In genomic region chr7:28351450-28351849, GRCh38 we compare ENCODE assay signal across 2 cellular contexts.
TF ChIP-seq lines count a peak whose summit lies in the region.

No MANE protein-coding gene starts in this region.

TF ChIP-seq in SK-N-SH, 30 proteins besides CTCF, POLR2A, EP300 and RAD21 (continued from another document):
- TF ChIP-seq REST (IDR thresholded peaks at IDR 0.05; ENCODE audit: low read depth, low read length) (no peak), TCF12 (IDR thresholded peaks at IDR 0.05) (peak; percentile 27; the same call in 1 of the 2 replicates), RCOR1 (IDR thresholded peaks at IDR 0.05; ENCODE audit: low read length) (peak; percentile 55; the same call in 1 of the 2 replicates)
TF ChIP-seq in SK-N-SH: peak in this region for 3.

TF ChIP-seq in SK-N-SH treated with all-trans-retinoic acid at 6 μM for 48 hours, 23 proteins besides CTCF, POLR2A, EP300 and RAD21 (continued from another document):
- TF ChIP-seq, protein P1, sequence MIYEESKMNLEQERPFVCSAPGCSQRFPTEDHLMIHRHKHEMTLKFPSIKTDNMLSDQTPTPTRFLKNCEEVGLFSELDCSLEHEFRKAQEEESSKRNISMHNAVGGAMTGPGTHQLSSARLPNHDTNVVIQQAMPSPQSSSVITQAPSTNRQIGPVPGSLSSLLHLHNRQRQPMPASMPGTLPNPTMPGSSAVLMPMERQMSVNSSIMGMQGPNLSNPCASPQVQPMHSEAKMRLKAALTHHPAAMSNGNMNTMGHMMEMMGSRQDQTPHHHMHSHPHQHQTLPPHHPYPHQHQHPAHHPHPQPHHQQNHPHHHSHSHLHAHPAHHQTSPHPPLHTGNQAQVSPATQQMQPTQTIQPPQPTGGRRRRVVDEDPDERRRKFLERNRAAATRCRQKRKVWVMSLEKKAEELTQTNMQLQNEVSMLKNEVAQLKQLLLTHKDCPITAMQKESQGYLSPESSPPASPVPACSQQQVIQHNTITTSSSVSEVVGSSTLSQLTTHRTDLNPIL (CRISPR knock-in tag; IDR thresholded peaks at IDR 0.05; ENCODE audit: low read depth): no peak
- TF ChIP-seq ZFP3 (CRISPR knock-in tag; IDR thresholded peaks at IDR 0.05) (no peak), TCF4 (CRISPR knock-in tag; IDR thresholded peaks at IDR 0.05; ENCODE audit: borderline replicate concordance) (peak; percentile 94)
